Comparison of ENCODE assay signal across 2 cellular contexts in genomic region chr9:14427419-14427818, GRCh38.
TF ChIP-seq lines count a peak whose summit lies in the region.

No MANE protein-coding gene starts in this region.

TF ChIP-seq in SK-N-SH, 30 proteins besides CTCF, POLR2A, EP300 and RAD21:
- peak; percentile 32; the same call in 1 of the 2 replicates for TF ChIP-seq REST (IDR thresholded peaks at IDR 0.05; ENCODE audit: low read depth, low read length)
- no peak for TF ChIP-seq GATA2 (CRISPR knock-in tag; IDR thresholded peaks at IDR 0.05)
- no peak for TF ChIP-seq RXRA (IDR thresholded peaks at IDR 0.05; ENCODE audit: borderline replicate concordance, low read depth)
- no peak for TF ChIP-seq NRF1 (IDR thresholded peaks at IDR 0.05; ENCODE audit: low read depth, low read length)
TF ChIP-seq in SK-N-SH: peak in this region for 1.

TF ChIP-seq in SK-N-SH treated with all-trans-retinoic acid at 6 μM for 48 hours, 23 proteins besides CTCF, POLR2A, EP300 and RAD21 (continued from another document):
- TF ChIP-seq CSRNP3 (CRISPR knock-in tag; IDR thresholded peaks at IDR 0.05) (no peak), RARB (CRISPR knock-in tag; IDR thresholded peaks at IDR 0.05) (no peak), CSDC2 (CRISPR knock-in tag; IDR thresholded peaks at IDR 0.05) (no peak)
TF ChIP-seq in SK-N-SH treated with all-trans-retinoic acid at 6 μM for 48 hours: peak in this region for 0.
